ENCODE assay signal across 16 cellular contexts in the genomic region with DNA sequence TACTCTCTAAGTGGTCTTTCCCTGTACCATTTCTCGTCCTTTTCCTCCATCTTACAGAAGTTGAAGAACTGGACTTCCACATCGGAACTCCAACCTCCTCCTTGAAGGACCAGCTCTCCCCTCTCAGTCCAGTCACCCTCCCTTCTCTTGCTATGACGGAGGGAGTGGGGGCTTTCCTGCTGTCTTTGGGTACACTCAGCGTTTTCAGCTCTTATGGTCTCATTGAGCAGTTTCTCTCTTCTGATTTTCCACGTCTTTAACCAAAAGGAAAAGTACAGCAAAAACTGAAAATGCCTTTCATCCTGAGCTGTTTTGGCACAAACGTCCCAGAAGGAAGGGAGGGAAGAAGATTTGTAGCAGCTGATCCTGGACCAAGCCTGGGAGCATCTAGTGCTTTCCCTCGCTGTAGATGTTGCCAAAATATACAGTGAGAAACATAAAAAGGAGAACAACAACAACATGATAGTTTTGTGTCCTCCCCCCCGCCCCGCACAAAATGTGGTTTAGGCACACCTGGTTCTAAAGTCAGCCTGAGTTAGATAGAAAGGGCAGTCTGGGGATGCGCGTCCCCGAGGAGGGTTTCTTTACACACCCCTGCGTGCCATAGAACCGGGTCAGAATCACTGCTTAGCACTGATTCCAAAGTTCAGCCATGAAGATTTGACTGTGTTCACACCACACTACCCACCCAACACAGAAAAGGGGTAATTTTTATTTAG. TPM values are rescaled to one million over a fixed set of nuclear protein-coding genes. Genes with fewer than 3 reads are reported as not detected.
DNase-seq lines count a peak whose midpoint lies in the region; ATAC-seq and TF ChIP-seq lines count a peak whose summit lies in the region.
"Had no signal": no experiment of that assay in that cellular context is flagged by ENCODE, and none has a peak within 500 bp of the region (broad histone marks: within the 10 kb centered on the region; RNA-seq: fewer than 3 reads in every experiment).

No MANE protein-coding gene starts in this region.

- H3K18ac ChIP-seq in mesenchymal stem cell (ENCODE audit: low read depth in 1 of 2, low read length in 2 of 2) = no peak overlapping the region

- H3K79me1 ChIP-seq in mesenchymal stem cell (replicated peaks; ENCODE audit: low read length, poor library complexity, severe bottlenecking) = no peaks in the 10 kb centered on the region

- H2BK15ac ChIP-seq in mesenchymal stem cell (ENCODE audit: low read depth, poor library complexity, severe bottlenecking) = no peak overlapping the region

- no peak overlapping the region for H2BK5ac ChIP-seq in mesenchymal stem cell (ENCODE audit: low read depth, low read length, poor library complexity, severe bottlenecking)

- H2BK120ac ChIP-seq in mesenchymal stem cell (ENCODE audit: low read depth, low read length) = no peak overlapping the region

- 93% methylated on average over 11 of the region's 14 CpGs for WGBS in mesenchymal stem cell
- WGBS in smooth muscle cell (ENCODE audit: low lambda C conversion rate) = 94% methylated on average over 14 of the region's 14 CpGs

- H3K4me3 ChIP-seq in GM12865 (ENCODE audit: low read depth, low read length) (peak overlapping the region; percentile 5; the same call in 1 of the 2 replicates), adipocyte (ENCODE audit: low read length) (peak overlapping the region; percentile 24), mesenchymal stem cell (ENCODE audit: insufficient read depth in 1 of 2, low read depth in 1 of 2, low read length in 2 of 2) (peak overlapping the region in 1 of 2 experiments; percentile 45), smooth muscle cell (no peak overlapping the region)
- H3K4me3 ChIP-seq: skin epidermis had no signal

- H4K20me1 ChIP-seq in smooth muscle cell (ENCODE audit: low read depth) = no peaks in the 10 kb centered on the region

- H2AFZ ChIP-seq in mesenchymal stem cell (ENCODE audit: low read depth, low read length) = no peak overlapping the region
- H2AFZ ChIP-seq in smooth muscle cell (ENCODE audit: low read depth) = peak overlapping the region; percentile 4

- no peak overlapping the region for H4K8ac ChIP-seq in mesenchymal stem cell (ENCODE audit: low read length)

- H4K91ac ChIP-seq in mesenchymal stem cell (ENCODE audit: low read length) = no peak overlapping the region

- TF ChIP-seq CTCF in GM12865 (IDR thresholded peaks at IDR 0.05; ENCODE audit: insufficient read depth, low read depth, low read length, missing control alignments) (no peak), smooth muscle cell (IDR thresholded peaks at IDR 0.05; ENCODE audit: borderline replicate concordance, insufficient read depth, poor library complexity, severe bottlenecking) (no peak)

- no peaks in the 10 kb centered on the region for H3K9me3 ChIP-seq in adipocyte (ENCODE audit: control insufficient read depth, low read length)
- H3K9me3 ChIP-seq in mesenchymal stem cell (ENCODE audit: control insufficient read depth, low read length) = no peaks in the 10 kb centered on the region
- H3K9me3 ChIP-seq in smooth muscle cell (replicated peaks; ENCODE audit: low read depth) = no peaks in the 10 kb centered on the region

- H3K4me1 ChIP-seq in adipocyte (ENCODE audit: control insufficient read depth, insufficient read depth, low read length) (peaks cover 33% of the 10 kb centered on the region), mesenchymal stem cell (ENCODE audit: control insufficient read depth, insufficient read depth, low read depth, low read length) (no peaks in the 10 kb centered on the region), smooth muscle cell (ENCODE audit: low read depth) (peaks cover 4% of the 10 kb centered on the region)

- H3K23ac ChIP-seq in mesenchymal stem cell (ENCODE audit: low read length in 2 of 2) = no peak overlapping the region

- H3K9ac ChIP-seq in adipocyte (ENCODE audit: low read length) (peak overlapping the region; percentile 58), mesenchymal stem cell (ENCODE audit: low read length) (peak overlapping the region; percentile 68), smooth muscle cell (ENCODE audit: low read depth) (no peak overlapping the region)

- DNase-seq in GM12865 (ENCODE audit: low read depth) (peak; percentile 50), adipocyte (ENCODE audit: low read depth) (no peak), mesenchymal stem cell (no peak), smooth muscle cell (lab: John Stamatoyannopoulos, UW; ENCODE audit: unreplicated experiment) (no peak), AG08396 (ENCODE audit: low spot score) (no peak), NAMALWA (ENCODE audit: low spot score) (no peak), NCI-H1930 (lab: John Stamatoyannopoulos, UW) (no peak)
- DNase-seq in stimulated activated naive CD8-positive, alpha-beta T cell treated with anti-CD3 and anti-CD28 coated beads, Interleukin-15, Interleukin-2, amounts not matched to agents 100 U/mL and 50 U/mL, for 24 hours = no peak
- DNase-seq: activated CD4-positive, alpha-beta T cell treated with anti-CD3 and anti-CD28 coated beads, Interleukin-2, amount 50 U/mL, for 4 hours; CD8-positive, alpha-beta T cell; DMS79 treated with DMSO at 0.1 percent for 48 hours; NCI-H1694 treated with DMSO at 0.1 percent for 48 hours; NCI-H446; NK-92 treated with Interleukin-12 subunit alpha and Interleukin-12 subunit beta, amount 100 ng/mL, for 24 hours had no signal

- H3F3A ChIP-seq in smooth muscle cell (ENCODE audit: low read depth) = no peaks in the 10 kb centered on the region

- H3K4ac ChIP-seq in mesenchymal stem cell (ENCODE audit: low read depth in 1 of 2, low read length in 2 of 2) = no peak overlapping the region

- H3K27me3 ChIP-seq in adipocyte (replicated peaks; ENCODE audit: control insufficient read depth, insufficient read depth, low read length) (no peaks in the 10 kb centered on the region), mesenchymal stem cell (ENCODE audit: control insufficient read depth in 1 of 2, insufficient read depth in 1 of 2, low read length in 2 of 2) (no peaks in the 10 kb centered on the region), smooth muscle cell (ENCODE audit: low read depth) (no peaks in the 10 kb centered on the region)

- no peak overlapping the region for H2AK5ac ChIP-seq in mesenchymal stem cell (ENCODE audit: low read length, severe bottlenecking)

- H3K36me3 ChIP-seq in adipocyte (ENCODE audit: control insufficient read depth, insufficient read depth, low read length, severe bottlenecking) (no peaks in the 10 kb centered on the region), mesenchymal stem cell (ENCODE audit: control insufficient read depth in 1 of 2, insufficient read depth in 2 of 2, low read depth in 1 of 2, low read length in 2 of 2) (no peaks in the 10 kb centered on the region), smooth muscle cell (ENCODE audit: low read depth) (no peaks in the 10 kb centered on the region)

- H3K4me2 ChIP-seq in mesenchymal stem cell (ENCODE audit: low read length, poor library complexity, severe bottlenecking) = no peak overlapping the region
- H3K4me2 ChIP-seq in smooth muscle cell = peak overlapping the region; percentile 14

- ATAC-seq in stimulated activated naive CD8-positive, alpha-beta T cell treated with anti-CD3 and anti-CD28 coated beads, Interleukin-15, Interleukin-2, amounts not matched to agents 100 U/mL and 50 U/mL, for 24 hours = no peak
- ATAC-seq: CD8-positive, alpha-beta T cell; esophagus mucosa had no signal

- no peaks in the 10 kb centered on the region for H3K79me2 ChIP-seq in smooth muscle cell (ENCODE audit: low read depth)

- no peak overlapping the region for H3K14ac ChIP-seq in mesenchymal stem cell (ENCODE audit: low read length in 2 of 2)

- no peak overlapping the region for H2BK12ac ChIP-seq in mesenchymal stem cell (ENCODE audit: low read length in 2 of 2)

- H3K27ac ChIP-seq in mesenchymal stem cell (ENCODE audit: low read length, poor library complexity, severe bottlenecking) = no peak overlapping the region
- no peak overlapping the region for H3K27ac ChIP-seq in smooth muscle cell (ENCODE audit: low read depth)

RNA-seq across cellular contexts. Expression of a gene that starts 53.5 kb away (rescaled TPM):
- polyA plus RNA-seq in mesenchymal stem cell (2013, experiment 1 of 2) = 7.2 TPM
- 8.0 TPM for polyA plus RNA-seq in mesenchymal stem cell (2013, experiment 2 of 2)
- 10.5 and 15.2 TPM in 2 replicates for total RNA-seq in smooth muscle cell
- 8.7 and 9.1 TPM in 2 replicates for polyA plus RNA-seq in smooth muscle cell
